Comparison of ENCODE assay signal across 17 cellular contexts in the genomic region with DNA sequence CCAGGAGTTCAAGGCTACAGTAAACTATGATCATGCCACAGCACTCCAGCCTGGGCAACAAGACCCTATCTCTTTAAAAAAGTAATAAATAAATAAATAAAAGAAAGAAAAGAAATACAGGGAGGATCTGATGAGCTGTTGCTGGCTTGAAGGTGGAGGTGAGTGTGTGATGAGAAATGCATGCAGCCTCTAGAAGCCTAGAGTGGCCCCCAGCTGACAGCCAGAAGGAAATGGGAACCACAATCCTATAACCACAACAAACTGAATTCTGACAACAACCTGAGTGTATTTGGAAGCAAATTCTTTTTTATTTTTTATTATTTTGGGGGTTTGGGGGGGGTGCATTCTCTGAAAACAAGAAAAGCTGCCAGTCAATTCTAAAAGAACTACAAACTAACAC.
"Had no signal": no experiment of that assay in that cellular context is flagged by ENCODE, and none has a peak within 500 bp of the region (broad histone marks: within the 10 kb centered on the region; RNA-seq: fewer than 3 reads in every experiment).

No MANE protein-coding gene starts in this region.

- H3K9me3 ChIP-seq: right atrium auricular region, thyroid gland had no signal

- H3K4me1 ChIP-seq: right atrium auricular region, thyroid gland had no signal

- H3K4me3 Mint-ChIP-seq: activated B cell treated with CpG ODN at 0.5 μM for 24 hours; activated CD4-positive, alpha-beta T cell treated with anti-CD3 and anti-CD28 coated beads, Interleukin-2, amount 10 ng/mL, durations not matched to agents 7 days and 5 days; activated T-helper 1 cell treated with anti-CD3 and anti-CD28 coated beads, Interleukin-12 subunit alpha, Interleukin-12 subunit beta, Interleukin-2, Interleukin-4 antibody, amounts not matched to agents 30 ng/mL and 10 ng/mL and 1 ng/mL, durations not matched to agents 14 hours and 24 hours and 36 hours; dendritic cell treated with granulocyte-macrophage colony-stimulating factor and Interleukin-4, amounts not matched to agents 40 ng/mL and 50 ng/mL, for 4 days; endodermal cell; natural killer cell; T-helper 1 cell treated with Interleukin-12 subunit alpha and Interleukin-12 subunit beta and Interleukin-4 antibody, amounts not matched to agents 30 μg/mL and 1 μg/mL, for 36 hours had no signal

- H3K9me3 Mint-ChIP-seq: activated B cell treated with CpG ODN at 0.5 μM for 24 hours; activated CD4-positive, alpha-beta T cell treated with anti-CD3 and anti-CD28 coated beads, Interleukin-2, amount 10 ng/mL, durations not matched to agents 7 days and 5 days; activated naive CD4-positive, alpha-beta T cell treated with anti-CD3 and anti-CD28 coated beads, Interleukin-2, amount 50 U/mL, for 72 hours; activated T-helper 1 cell treated with anti-CD3 and anti-CD28 coated beads, Interleukin-12 subunit alpha, Interleukin-12 subunit beta, Interleukin-2, Interleukin-4 antibody, amounts not matched to agents 30 ng/mL and 10 ng/mL and 1 ng/mL, durations not matched to agents 14 hours and 24 hours and 36 hours; dendritic cell treated with granulocyte-macrophage colony-stimulating factor and Interleukin-4, amounts not matched to agents 40 ng/mL and 50 ng/mL, for 4 days; endodermal cell; natural killer cell; T-helper 1 cell treated with Interleukin-12 subunit alpha and Interleukin-12 subunit beta and Interleukin-4 antibody, amounts not matched to agents 30 μg/mL and 1 μg/mL, for 36 hours had no signal

- H3K4me3 ChIP-seq: right atrium auricular region, skin epidermis, thyroid gland had no signal

- H3K27ac ChIP-seq: right atrium auricular region, skin epidermis, thyroid gland had no signal

- H3K36me3 ChIP-seq: thyroid gland had no signal

- H3K36me3 Mint-ChIP-seq: natural killer cell had no signal

- H3K27ac Mint-ChIP-seq: activated B cell treated with CpG ODN at 0.5 μM for 24 hours; activated T-helper 1 cell treated with anti-CD3 and anti-CD28 coated beads, Interleukin-12 subunit alpha, Interleukin-12 subunit beta, Interleukin-2, Interleukin-4 antibody, amounts not matched to agents 30 ng/mL and 10 ng/mL and 1 ng/mL, durations not matched to agents 14 hours and 24 hours and 36 hours; dendritic cell treated with granulocyte-macrophage colony-stimulating factor and Interleukin-4, amounts not matched to agents 40 ng/mL and 50 ng/mL, for 4 days; endodermal cell; T-helper 1 cell treated with Interleukin-12 subunit alpha and Interleukin-12 subunit beta and Interleukin-4 antibody, amounts not matched to agents 30 μg/mL and 1 μg/mL, for 36 hours had no signal

- H3K4me1 Mint-ChIP-seq: activated B cell treated with CpG ODN at 0.5 μM for 24 hours, endodermal cell had no signal

- DNase-seq: activated B cell treated with CpG ODN at 0.5 μM for 24 hours; activated CD4-positive, alpha-beta T cell treated with anti-CD3 and anti-CD28 coated beads, Interleukin-2, amount 10 ng/mL, durations not matched to agents 7 days and 5 days; anterior cingulate cortex; cerebellar nuclear complex; endodermal cell; erythroblast; left colon; natural killer cell; nucleus accumbens; stimulated activated CD4-positive, alpha-beta T cell treated with anti-CD3 and anti-CD28 coated beads, Interleukin-4, amount 100 ng/mL, for 4 hours; thyroid gland had no signal

- H3K27me3 ChIP-seq: right atrium auricular region, thyroid gland had no signal

- ATAC-seq: left colon, natural killer cell had no signal

- H3K27me3 Mint-ChIP-seq: activated B cell treated with CpG ODN at 0.5 μM for 24 hours; activated CD4-positive, alpha-beta T cell treated with anti-CD3 and anti-CD28 coated beads, Interleukin-2, amount 10 ng/mL, durations not matched to agents 7 days and 5 days; dendritic cell treated with granulocyte-macrophage colony-stimulating factor and Interleukin-4, amounts not matched to agents 40 ng/mL and 50 ng/mL, for 4 days had no signal
